In the genomic region with DNA sequence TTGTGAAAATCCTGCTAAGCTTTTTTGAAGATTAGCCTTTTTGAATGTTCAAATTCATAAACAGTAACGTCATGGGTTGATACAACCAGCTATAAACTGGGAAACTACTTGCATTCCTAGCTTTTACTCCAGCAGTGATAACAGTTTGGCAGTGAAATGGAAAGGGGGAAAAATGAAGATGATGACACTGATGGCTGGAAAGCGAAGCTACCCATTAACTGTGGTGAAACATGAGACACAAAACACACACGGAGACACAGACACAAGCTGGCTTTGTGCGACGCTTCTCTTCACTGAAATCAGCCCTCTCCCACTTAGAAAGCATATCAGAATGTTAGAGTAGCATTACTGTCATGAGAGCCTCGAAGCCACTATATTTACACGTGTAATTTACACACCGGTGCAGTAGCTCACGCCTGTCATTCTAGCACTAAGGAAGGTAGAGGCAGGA, we compare ENCODE assay signal across 11 cellular contexts.
DNase-seq lines count a peak whose midpoint lies in the region; ATAC-seq and TF ChIP-seq lines count a peak whose summit lies in the region.
"Had no signal": no experiment of that assay in that cellular context is flagged by ENCODE, and none has a peak within 500 bp of the region (broad histone marks: within the 10 kb centered on the region; RNA-seq: fewer than 3 reads in every experiment).

No MANE protein-coding gene starts in this region.

- H3K4me1 ChIP-seq in KMS-11 (ENCODE audit: low read depth, poor library complexity, severe bottlenecking), result peaks cover 97% of the 10 kb centered on the region
- peaks cover 23% of the 10 kb centered on the region for H3K4me1 ChIP-seq in adipocyte (ENCODE audit: control insufficient read depth, insufficient read depth, low read length)

- DNase-seq in adipocyte (ENCODE audit: low read depth) (no peak), left kidney (ENCODE audit: low read depth, low spot score) (peak; percentile 72), NCI-H2227 treated with DMSO at 0.1 percent for 48 hours (lab: John Stamatoyannopoulos, UW) (no peak)
- DNase-seq: heart right ventricle had no signal

- TF ChIP-seq CTCF in KMS-11 (conservative IDR thresholded peaks at IDR 0.05; ENCODE audit: low read depth, low read length), result no peak

- peaks cover 90% of the 10 kb centered on the region for H3K79me2 ChIP-seq in KMS-11 (ENCODE audit: insufficient read depth, low read depth)

- H3K27ac Mint-ChIP-seq in stimulated activated memory B cell treated with anti-CD40 and anti-IgM and Interleukin-4, amounts not matched to agents 10 μg/mL and 1 μg/mL and 100 μg/mL, for 72 hours, result peak overlapping the region; percentile 61
- H3K27ac Mint-ChIP-seq: activated naive CD4-positive, alpha-beta T cell treated with anti-CD3 and anti-CD28 coated beads, Interleukin-2, amount 50 U/mL, for 24 hours had no signal

- no peaks in the 10 kb centered on the region for H4K20me1 ChIP-seq in KMS-11 (ENCODE audit: insufficient read depth)

- no peak overlapping the region for H2AFZ ChIP-seq in KMS-11 (ENCODE audit: low read depth)

- H3K27ac ChIP-seq in KMS-11, result peak overlapping the region; percentile 62; the same call in 1 of the 2 replicates
- H3K27ac ChIP-seq: skin epidermis had no signal

- H3K4me3 Mint-ChIP-seq in stimulated activated memory B cell treated with anti-CD40 and anti-IgM and Interleukin-4, amounts not matched to agents 10 μg/mL and 1 μg/mL and 100 μg/mL, for 72 hours, result no peak overlapping the region
- H3K4me3 Mint-ChIP-seq: activated naive CD4-positive, alpha-beta T cell treated with anti-CD3 and anti-CD28 coated beads, Interleukin-2, amount 50 U/mL, for 24 hours had no signal

- H3K4me2 ChIP-seq in KMS-11, result peak overlapping the region; percentile 85; the same call in 1 of the 2 replicates

- peaks cover 20% of the 10 kb centered on the region for H3K36me3 Mint-ChIP-seq in stimulated activated memory B cell treated with anti-CD40 and anti-IgM and Interleukin-4, amounts not matched to agents 10 μg/mL and 1 μg/mL and 100 μg/mL, for 72 hours

- no peaks in the 10 kb centered on the region for H3K27me3 ChIP-seq in KMS-11 (ENCODE audit: insufficient read depth, low read depth)
- H3K27me3 ChIP-seq in adipocyte (replicated peaks; ENCODE audit: control insufficient read depth, insufficient read depth, low read length), result no peaks in the 10 kb centered on the region
- H3K27me3 ChIP-seq: heart right ventricle, MG63 had no signal

- H3K9ac ChIP-seq in KMS-11, result no peak overlapping the region
- peak overlapping the region; percentile 27 for H3K9ac ChIP-seq in adipocyte (ENCODE audit: low read length)

- ATAC-seq in stimulated activated memory B cell treated with anti-CD40 and anti-IgM and Interleukin-4, amounts not matched to agents 10 μg/mL and 1 μg/mL and 100 μg/mL, for 72 hours, result no peak
- no peak for ATAC-seq in HG03457 (IDR thresholded peaks at IDR 0.05; ENCODE audit: unreplicated experiment)
- no peak for ATAC-seq in HG02642 (IDR thresholded peaks at IDR 0.05; ENCODE audit: poor library complexity, unreplicated experiment)

- no peaks in the 10 kb centered on the region for H3K27me3 Mint-ChIP-seq in stimulated activated memory B cell treated with anti-CD40 and anti-IgM and Interleukin-4, amounts not matched to agents 10 μg/mL and 1 μg/mL and 100 μg/mL, for 72 hours
- H3K27me3 Mint-ChIP-seq: activated naive CD4-positive, alpha-beta T cell treated with anti-CD3 and anti-CD28 coated beads, Interleukin-2, amount 50 U/mL, for 24 hours had no signal

- peaks cover 96% of the 10 kb centered on the region for H3K4me1 Mint-ChIP-seq in stimulated activated memory B cell treated with anti-CD40 and anti-IgM and Interleukin-4, amounts not matched to agents 10 μg/mL and 1 μg/mL and 100 μg/mL, for 72 hours

- no peaks in the 10 kb centered on the region for H3K9me3 ChIP-seq in adipocyte (ENCODE audit: control insufficient read depth, low read length)
- H3K9me3 ChIP-seq: heart right ventricle, MG63 had no signal

- H3K4me3 ChIP-seq in KMS-11 (IDR thresholded peaks at IDR 0.05; ENCODE audit: insufficient read depth, low read depth, low read length) (no peak overlapping the region), adipocyte (ENCODE audit: low read length) (peak overlapping the region; percentile 44)
- H3K4me3 ChIP-seq: heart right ventricle, MG63, skin epidermis had no signal

- H3K9me3 Mint-ChIP-seq in stimulated activated memory B cell treated with anti-CD40 and anti-IgM and Interleukin-4, amounts not matched to agents 10 μg/mL and 1 μg/mL and 100 μg/mL, for 72 hours, result no peaks in the 10 kb centered on the region
- H3K9me3 Mint-ChIP-seq: activated naive CD4-positive, alpha-beta T cell treated with anti-CD3 and anti-CD28 coated beads, Interleukin-2, amount 50 U/mL, for 24 hours had no signal

- H3K36me3 ChIP-seq in KMS-11 (ENCODE audit: insufficient read depth) (no peaks in the 10 kb centered on the region), adipocyte (ENCODE audit: control insufficient read depth, insufficient read depth, low read length, severe bottlenecking) (no peaks in the 10 kb centered on the region)
